In the genomic region with DNA sequence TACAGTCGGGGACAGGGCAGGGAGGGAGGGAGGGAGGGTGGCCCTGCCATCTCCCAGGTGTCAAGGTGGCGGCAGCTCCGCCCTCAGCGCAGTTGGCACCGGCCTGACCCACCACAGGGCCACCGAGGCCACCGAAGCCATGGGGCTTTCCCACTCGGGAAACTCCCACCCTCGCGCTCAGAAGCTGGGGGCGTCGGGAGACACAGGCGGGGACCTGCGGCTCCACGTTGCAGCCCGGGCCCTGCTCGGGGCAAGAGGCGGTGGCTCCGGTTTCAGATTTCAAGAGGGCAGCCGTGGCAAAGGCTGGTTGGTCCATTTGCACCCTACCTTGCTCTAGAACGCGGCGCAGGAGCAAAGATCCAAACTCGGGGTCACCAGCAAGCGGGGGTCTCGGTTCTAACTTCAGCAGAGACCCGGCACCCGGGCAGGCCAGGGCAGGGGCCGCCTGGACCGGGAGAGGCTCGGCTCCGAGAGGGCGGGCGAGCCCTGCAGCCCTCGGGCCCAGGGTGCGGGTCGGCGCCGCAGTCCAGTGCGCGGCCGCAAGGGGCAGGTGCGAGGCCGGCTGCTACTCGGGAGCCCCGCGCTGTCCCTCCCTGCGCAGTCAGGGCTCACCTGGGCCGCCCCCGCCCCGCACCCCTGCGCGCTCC, we compare ENCODE assay signal across 8 cellular contexts. TPM values are rescaled to one million over a fixed set of nuclear protein-coding genes. Genes with fewer than 3 reads are reported as not detected.
DNase-seq lines count a peak whose midpoint lies in the region; ATAC-seq lines count a peak whose summit lies in the region.

No MANE protein-coding gene starts in this region.

- H3K4me1 ChIP-seq in iPS-18a (ENCODE audit: control insufficient read depth, low read depth, low read length) = peaks cover 11% of the 10 kb centered on the region

- no peak overlapping the region for H3K27ac ChIP-seq in iPS-18a (ENCODE audit: low read length)

- in situ Hi-C loops in SK-MEL-5 (cut with HindIII; ENCODE audit: low pct_unique_long_range_greater_than_20kb, low sequenced_read_pairs) = no loop called here

- peak overlapping the region; percentile 24 for H3K9ac ChIP-seq in iPS-18a (ENCODE audit: low read length)

- ATAC-seq in GM19463 (IDR thresholded peaks at IDR 0.05; ENCODE audit: unreplicated experiment) (peak; percentile 54), HG03521 (IDR thresholded peaks at IDR 0.05; ENCODE audit: unreplicated experiment) (peak; percentile 59)

- H3K9me3 ChIP-seq in iPS-18a (ENCODE audit: control insufficient read depth, low read depth, low read length) = no peaks in the 10 kb centered on the region

- no peaks in the 10 kb centered on the region for H3K36me3 ChIP-seq in iPS-18a (ENCODE audit: control insufficient read depth, low read depth, low read length)

- peaks cover 20% of the 10 kb centered on the region for H3K27me3 ChIP-seq in iPS-18a (ENCODE audit: control insufficient read depth, insufficient read depth, low read length)

- DNase-seq in COLO668 (lab: John Stamatoyannopoulos, UW; ENCODE audit: unreplicated experiment) (peak; percentile 67), SK-MEL-5 (ENCODE audit: low read depth, low spot score) (peak; percentile 22), amniotic epithelial cell (ENCODE audit: low read depth) (peak; percentile 25), NCI-H1694 treated with DMSO at 0.1 percent for 48 hours (lab: John Stamatoyannopoulos, UW) (no peak)
- DNase-seq in stimulated activated CD4-positive, alpha-beta T cell treated with anti-CD3 and anti-CD28 coated beads, Interleukin-15, amount 100 ng/mL, for 1 hour (ENCODE audit: low read depth in 1 of 2, low spot score in 1 of 2) = peak; percentile 37 to 53

- H3K4me3 ChIP-seq in iPS-18a (ENCODE audit: low read length) = peak overlapping the region; percentile 60

RNA-seq across cellular contexts. Expression of a gene that starts 0.4 kb away (rescaled TPM):
- total RNA-seq in SK-MEL-5 (2014; rRNA removed; shearing (Covaris generic)) = 0.61 and 0.67 TPM in 2 replicates
- 2.6 and 4.1 TPM in 2 replicates for polyA plus RNA-seq in SK-MEL-5 (2015; cell fraction: cytosol; rRNA removed)
- 2.8 and 12.3 TPM in 2 replicates for polyA plus RNA-seq in SK-MEL-5 (2015; cell fraction: nucleus; rRNA removed)

RNA-seq across cellular contexts. Expression of a gene that starts 31.2 kb away (rescaled TPM):
- 0.08 TPM in 1 of 2 replicates, not detected in the other for total RNA-seq in SK-MEL-5 (2014; rRNA removed; shearing (Covaris generic))
- polyA plus RNA-seq in SK-MEL-5 (2015; cell fraction: cytosol; rRNA removed) = not detected in 2 replicates
- polyA plus RNA-seq in SK-MEL-5 (2015; cell fraction: nucleus; rRNA removed) = not detected in 2 replicates
